Comparison of ENCODE assay signal across 8 cellular contexts in genomic region chr4:78749972-78750727, GRCh38. TPM values are rescaled to one million over a fixed set of nuclear protein-coding genes. Genes with fewer than 3 reads are reported as not detected.
DNase-seq lines count a peak whose midpoint lies in the region; ATAC-seq, FAIRE-seq and TF ChIP-seq lines count a peak whose summit lies in the region.

No MANE protein-coding gene starts in this region.

- no peaks in the 10 kb centered on the region for H3K4me1 ChIP-seq in CD4-positive, CD25-positive, alpha-beta regulatory T cell (ENCODE audit: control insufficient read depth, insufficient read depth, low read length, poor library complexity, severe bottlenecking)
- H3K4me1 ChIP-seq in tibial artery = no peaks in the 10 kb centered on the region

- H3K9me3 Mint-ChIP-seq in CD4-positive, CD25-positive, alpha-beta regulatory T cell = no peaks in the 10 kb centered on the region

- H3K4me1 Mint-ChIP-seq in CD4-positive, CD25-positive, alpha-beta regulatory T cell = peaks cover 0 to 1% (median 0%) of the 10 kb centered on the region in 4 donors

- peak in 1 of 3 donors; percentile 11 for DNase-seq in CD4-positive, CD25-positive, alpha-beta regulatory T cell
- no peak for DNase-seq in tibial artery
- no peak for DNase-seq in HUDEP-2 (lab: John Stamatoyannopoulos, UW; ENCODE audit: unreplicated experiment in 76 of 76)
- DNase-seq in DMS79 treated with DMSO at 0.1 percent for 48 hours (lab: John Stamatoyannopoulos, UW) = no peak
- DNase-seq in frontal cortex (ENCODE audit: low spot score in 2 of 2) = no peak

- no peak overlapping the region for H3K4me3 ChIP-seq in CD4-positive, CD25-positive, alpha-beta regulatory T cell (ENCODE audit: low read depth, low read length)
- H3K4me3 ChIP-seq in tibial artery = no peak overlapping the region

- H3K9me3 ChIP-seq in CD4-positive, CD25-positive, alpha-beta regulatory T cell (ENCODE audit: control insufficient read depth in 2 of 2, low read length in 2 of 2) = no peaks in the 10 kb centered on the region
- no peaks in the 10 kb centered on the region for H3K9me3 ChIP-seq in tibial artery

- no peak for TF ChIP-seq CTCF in tibial artery (IDR thresholded peaks at IDR 0.05)

- intact Hi-C loops in tibial artery (cut with DNase I; ENCODE audit: low total_unique reads) = no loop called here

- H3K27ac Mint-ChIP-seq in CD4-positive, CD25-positive, alpha-beta regulatory T cell = peak overlapping the region in 1 of 3 donors; percentile 2

- peak; percentile 50 to 64 for ATAC-seq in CD4-positive, CD25-positive, alpha-beta regulatory T cell (ENCODE audit: low read depth in 2 of 2)
- ATAC-seq in GM21367 (IDR thresholded peaks at IDR 0.05; ENCODE audit: unreplicated experiment) (peak; percentile 84), HG03460 (IDR thresholded peaks at IDR 0.05; ENCODE audit: unreplicated experiment) (peak; percentile 85), esophagus mucosa (peak; percentile 62)

- H3K36me3 Mint-ChIP-seq in CD4-positive, CD25-positive, alpha-beta regulatory T cell = no peaks in the 10 kb centered on the region

- H3K27me3 ChIP-seq in CD4-positive, CD25-positive, alpha-beta regulatory T cell (ENCODE audit: control insufficient read depth, insufficient read depth, low read length) = no peaks in the 10 kb centered on the region
- no peaks in the 10 kb centered on the region for H3K27me3 ChIP-seq in tibial artery

- no peak overlapping the region for H3K27ac ChIP-seq in CD4-positive, CD25-positive, alpha-beta regulatory T cell (ENCODE audit: insufficient read depth, low read length, poor library complexity, severe bottlenecking)
- H3K27ac ChIP-seq in tibial artery = no peak overlapping the region

- no peak overlapping the region for H3K4me3 Mint-ChIP-seq in CD4-positive, CD25-positive, alpha-beta regulatory T cell

- no peaks in the 10 kb centered on the region for H3K36me3 ChIP-seq in CD4-positive, CD25-positive, alpha-beta regulatory T cell (ENCODE audit: control insufficient read depth, insufficient read depth, low read length)
- H3K36me3 ChIP-seq in tibial artery = no peaks in the 10 kb centered on the region

- no peak for FAIRE-seq in frontal cortex (lab: Jason Lieb, UNC)

- no peaks in the 10 kb centered on the region for H3K27me3 Mint-ChIP-seq in CD4-positive, CD25-positive, alpha-beta regulatory T cell

RNA-seq across cellular contexts. Expression of gene BMP2K, which starts 26.0 kb away (rescaled TPM):
- total RNA-seq in CD4-positive, CD25-positive, alpha-beta regulatory T cell = 7.8 TPM
- polyA plus RNA-seq in CD4-positive, CD25-positive, alpha-beta regulatory T cell = 1 to 10 TPM; 1.2 to 2.2 (median 1.8) TPM
- total RNA-seq in esophagus mucosa = 42.4 TPM
- total RNA-seq in frontal cortex = 44.8 TPM
